8 cellular contexts compared by ENCODE assay signal in the genomic region with DNA sequence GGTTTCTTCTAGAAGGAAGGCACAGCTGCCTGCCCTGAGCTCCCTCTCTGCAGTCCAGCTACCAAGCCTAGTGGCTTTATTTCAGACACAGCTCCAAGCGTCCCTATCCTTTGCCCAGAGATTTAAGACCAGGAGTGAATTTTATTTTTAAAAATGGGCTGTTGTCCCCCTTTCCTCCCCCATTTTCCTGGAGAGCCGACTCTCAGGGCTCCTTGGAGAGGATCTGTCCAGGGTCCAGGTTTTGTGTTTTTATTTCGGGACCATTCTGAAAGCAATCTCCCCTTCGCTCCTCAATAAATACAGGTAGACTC. TPM values are rescaled to one million over a fixed set of nuclear protein-coding genes. Genes with fewer than 3 reads are reported as not detected.
DNase-seq lines count a peak whose midpoint lies in the region; ATAC-seq and TF ChIP-seq lines count a peak whose summit lies in the region.

No MANE protein-coding gene starts in this region.

- no peaks in the 10 kb centered on the region for H4K20me1 ChIP-seq in BLaER1

- H3K4me3 ChIP-seq in BLaER1 (peak overlapping the region; percentile 80), MG63 (peak overlapping the region; percentile 63)

- H3K27me3 Mint-ChIP-seq in dendritic cell treated with granulocyte-macrophage colony-stimulating factor and Interleukin-4, amounts not matched to agents 40 ng/mL and 50 ng/mL, for 4 days: no peaks in the 10 kb centered on the region
- H3K27me3 Mint-ChIP-seq in nephron progenitor cell (ENCODE audit: low read depth, poor library complexity): peaks cover 7% of the 10 kb centered on the region

- H3K9me3 Mint-ChIP-seq in dendritic cell treated with granulocyte-macrophage colony-stimulating factor and Interleukin-4, amounts not matched to agents 40 ng/mL and 50 ng/mL, for 4 days: no peaks in the 10 kb centered on the region
- H3K9me3 Mint-ChIP-seq in nephron progenitor cell: no peaks in the 10 kb centered on the region

- no peak for DNase-seq in MG63
- no peak for DNase-seq in nephron progenitor cell
- DNase-seq in NCI-H345 treated with DMSO at 0.1 percent for 48 hours (lab: John Stamatoyannopoulos, UW; ENCODE audit: unreplicated experiment): no peak
- DNase-seq in NCI-H1930 (lab: John Stamatoyannopoulos, UW): no peak

- peaks cover 66% of the 10 kb centered on the region for H3K4me1 ChIP-seq in BLaER1

- peaks cover 13% of the 10 kb centered on the region for H3K36me3 ChIP-seq in BLaER1
- H3K36me3 ChIP-seq in MG63: peaks cover 27% of the 10 kb centered on the region

- H3K4me2 ChIP-seq in BLaER1: peak overlapping the region; percentile 97

- H3K27me3 ChIP-seq in BLaER1: no peaks in the 10 kb centered on the region
- no peaks in the 10 kb centered on the region for H3K27me3 ChIP-seq in MG63

- peak overlapping the region; percentile 87 for H3K27ac ChIP-seq in BLaER1

- ATAC-seq in GM21619 (IDR thresholded peaks at IDR 0.05; ENCODE audit: unreplicated experiment) (no peak), GM19351 (IDR thresholded peaks at IDR 0.05; ENCODE audit: unreplicated experiment) (no peak)

- H3K9me3 ChIP-seq in BLaER1: no peaks in the 10 kb centered on the region
- no peaks in the 10 kb centered on the region for H3K9me3 ChIP-seq in MG63

- peaks cover 49% of the 10 kb centered on the region for H3K4me1 Mint-ChIP-seq in dendritic cell treated with granulocyte-macrophage colony-stimulating factor and Interleukin-4, amounts not matched to agents 40 ng/mL and 50 ng/mL, for 4 days (ENCODE audit: low read depth)
- peaks cover 54% of the 10 kb centered on the region for H3K4me1 Mint-ChIP-seq in nephron progenitor cell

- TF ChIP-seq CTCF in nephron progenitor cell (IDR thresholded peaks at IDR 0.05): no peak

- H3K4me3 Mint-ChIP-seq in dendritic cell treated with granulocyte-macrophage colony-stimulating factor and Interleukin-4, amounts not matched to agents 40 ng/mL and 50 ng/mL, for 4 days: peak overlapping the region; percentile 87
- peak overlapping the region; percentile 79 for H3K4me3 Mint-ChIP-seq in nephron progenitor cell

- intact Hi-C loops in dendritic cell treated with granulocyte-macrophage colony-stimulating factor and Interleukin-4, amounts not matched to agents 40 ng/mL and 50 ng/mL, for 4 days (cut with micrococcal nuclease): loop anchor here (5.0 kb wide), 1 partner anchor 41 kb away; no protein-coding TSS in a partner anchor

- peaks cover 44% of the 10 kb centered on the region for H3K36me3 Mint-ChIP-seq in dendritic cell treated with granulocyte-macrophage colony-stimulating factor and Interleukin-4, amounts not matched to agents 40 ng/mL and 50 ng/mL, for 4 days (ENCODE audit: low read depth)
- peaks cover 4% of the 10 kb centered on the region for H3K36me3 Mint-ChIP-seq in nephron progenitor cell (ENCODE audit: low read depth)

- H3K27ac Mint-ChIP-seq in dendritic cell treated with granulocyte-macrophage colony-stimulating factor and Interleukin-4, amounts not matched to agents 40 ng/mL and 50 ng/mL, for 4 days: peak overlapping the region; percentile 88
- peak overlapping the region; percentile 90 for H3K27ac Mint-ChIP-seq in nephron progenitor cell

- peak overlapping the region; percentile 83 for H3K9ac ChIP-seq in BLaER1

RNA-seq across cellular contexts. Expression of gene SERTAD1, which starts 4.4 kb away (rescaled TPM):
- total RNA-seq in MG63 (2014; rRNA removed; shearing (Covaris generic); ENCODE audit: low replicate concordance): 19.1 and 35.3 TPM in 2 replicates

RNA-seq across cellular contexts. Expression of gene PRX, which starts 8.2 kb away (rescaled TPM):
- total RNA-seq in MG63 (2014; rRNA removed; shearing (Covaris generic); ENCODE audit: low replicate concordance): 5.6 and 6.3 TPM in 2 replicates

RNA-seq across cellular contexts. Expression of gene SERTAD3, which starts 22.7 kb away (rescaled TPM):
- total RNA-seq in MG63 (2014; rRNA removed; shearing (Covaris generic); ENCODE audit: low replicate concordance): 15.9 and 38.3 TPM in 2 replicates

RNA-seq across cellular contexts. Expression of gene HIPK4, which starts 31.4 kb away (rescaled TPM):
- 0.22 and 0.69 TPM in 2 replicates for total RNA-seq in MG63 (2014; rRNA removed; shearing (Covaris generic); ENCODE audit: low replicate concordance)

RNA-seq across cellular contexts. Expression of gene BLVRB, which starts 44.1 kb away (rescaled TPM):
- 140 and 179 TPM in 2 replicates for total RNA-seq in MG63 (2014; rRNA removed; shearing (Covaris generic); ENCODE audit: low replicate concordance)
